1 cellular context compared by ENCODE assay signal in the genomic region with DNA sequence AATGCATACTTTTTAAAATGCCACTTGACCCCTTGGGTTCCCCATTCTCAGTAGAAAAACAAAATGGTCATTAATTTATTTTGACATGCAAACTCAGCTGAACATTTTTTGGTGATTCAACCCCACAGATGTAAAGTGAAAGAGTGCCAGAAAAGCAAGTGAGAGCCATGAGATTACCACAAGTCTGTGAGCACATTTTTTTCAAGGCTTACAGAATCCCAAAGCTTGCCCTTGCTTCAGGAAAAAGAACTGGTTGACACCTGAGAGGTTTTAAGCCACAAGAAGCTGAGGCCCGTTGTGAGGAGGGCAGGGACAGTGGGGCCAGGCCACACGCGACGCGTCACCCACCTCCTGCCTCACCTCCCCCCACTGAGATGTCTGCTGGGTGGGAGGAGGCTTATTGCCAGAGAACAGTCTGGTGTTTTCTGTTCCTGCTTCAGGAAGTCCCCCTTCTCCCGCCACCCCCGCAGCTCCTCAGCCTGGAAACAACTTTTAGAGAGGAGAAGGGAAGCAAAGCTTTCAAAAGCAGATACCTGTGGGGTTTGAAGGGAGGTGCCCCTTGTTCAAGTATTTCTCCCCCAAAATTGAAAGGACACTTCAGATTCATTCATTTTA.
TF ChIP-seq lines count a peak whose summit lies in the region.

No MANE protein-coding gene starts in this region.

TF ChIP-seq in GM23338, 12 proteins besides CTCF, POLR2A, EP300 and RAD21 (continued from another document):
- TF ChIP-seq, protein P1, sequence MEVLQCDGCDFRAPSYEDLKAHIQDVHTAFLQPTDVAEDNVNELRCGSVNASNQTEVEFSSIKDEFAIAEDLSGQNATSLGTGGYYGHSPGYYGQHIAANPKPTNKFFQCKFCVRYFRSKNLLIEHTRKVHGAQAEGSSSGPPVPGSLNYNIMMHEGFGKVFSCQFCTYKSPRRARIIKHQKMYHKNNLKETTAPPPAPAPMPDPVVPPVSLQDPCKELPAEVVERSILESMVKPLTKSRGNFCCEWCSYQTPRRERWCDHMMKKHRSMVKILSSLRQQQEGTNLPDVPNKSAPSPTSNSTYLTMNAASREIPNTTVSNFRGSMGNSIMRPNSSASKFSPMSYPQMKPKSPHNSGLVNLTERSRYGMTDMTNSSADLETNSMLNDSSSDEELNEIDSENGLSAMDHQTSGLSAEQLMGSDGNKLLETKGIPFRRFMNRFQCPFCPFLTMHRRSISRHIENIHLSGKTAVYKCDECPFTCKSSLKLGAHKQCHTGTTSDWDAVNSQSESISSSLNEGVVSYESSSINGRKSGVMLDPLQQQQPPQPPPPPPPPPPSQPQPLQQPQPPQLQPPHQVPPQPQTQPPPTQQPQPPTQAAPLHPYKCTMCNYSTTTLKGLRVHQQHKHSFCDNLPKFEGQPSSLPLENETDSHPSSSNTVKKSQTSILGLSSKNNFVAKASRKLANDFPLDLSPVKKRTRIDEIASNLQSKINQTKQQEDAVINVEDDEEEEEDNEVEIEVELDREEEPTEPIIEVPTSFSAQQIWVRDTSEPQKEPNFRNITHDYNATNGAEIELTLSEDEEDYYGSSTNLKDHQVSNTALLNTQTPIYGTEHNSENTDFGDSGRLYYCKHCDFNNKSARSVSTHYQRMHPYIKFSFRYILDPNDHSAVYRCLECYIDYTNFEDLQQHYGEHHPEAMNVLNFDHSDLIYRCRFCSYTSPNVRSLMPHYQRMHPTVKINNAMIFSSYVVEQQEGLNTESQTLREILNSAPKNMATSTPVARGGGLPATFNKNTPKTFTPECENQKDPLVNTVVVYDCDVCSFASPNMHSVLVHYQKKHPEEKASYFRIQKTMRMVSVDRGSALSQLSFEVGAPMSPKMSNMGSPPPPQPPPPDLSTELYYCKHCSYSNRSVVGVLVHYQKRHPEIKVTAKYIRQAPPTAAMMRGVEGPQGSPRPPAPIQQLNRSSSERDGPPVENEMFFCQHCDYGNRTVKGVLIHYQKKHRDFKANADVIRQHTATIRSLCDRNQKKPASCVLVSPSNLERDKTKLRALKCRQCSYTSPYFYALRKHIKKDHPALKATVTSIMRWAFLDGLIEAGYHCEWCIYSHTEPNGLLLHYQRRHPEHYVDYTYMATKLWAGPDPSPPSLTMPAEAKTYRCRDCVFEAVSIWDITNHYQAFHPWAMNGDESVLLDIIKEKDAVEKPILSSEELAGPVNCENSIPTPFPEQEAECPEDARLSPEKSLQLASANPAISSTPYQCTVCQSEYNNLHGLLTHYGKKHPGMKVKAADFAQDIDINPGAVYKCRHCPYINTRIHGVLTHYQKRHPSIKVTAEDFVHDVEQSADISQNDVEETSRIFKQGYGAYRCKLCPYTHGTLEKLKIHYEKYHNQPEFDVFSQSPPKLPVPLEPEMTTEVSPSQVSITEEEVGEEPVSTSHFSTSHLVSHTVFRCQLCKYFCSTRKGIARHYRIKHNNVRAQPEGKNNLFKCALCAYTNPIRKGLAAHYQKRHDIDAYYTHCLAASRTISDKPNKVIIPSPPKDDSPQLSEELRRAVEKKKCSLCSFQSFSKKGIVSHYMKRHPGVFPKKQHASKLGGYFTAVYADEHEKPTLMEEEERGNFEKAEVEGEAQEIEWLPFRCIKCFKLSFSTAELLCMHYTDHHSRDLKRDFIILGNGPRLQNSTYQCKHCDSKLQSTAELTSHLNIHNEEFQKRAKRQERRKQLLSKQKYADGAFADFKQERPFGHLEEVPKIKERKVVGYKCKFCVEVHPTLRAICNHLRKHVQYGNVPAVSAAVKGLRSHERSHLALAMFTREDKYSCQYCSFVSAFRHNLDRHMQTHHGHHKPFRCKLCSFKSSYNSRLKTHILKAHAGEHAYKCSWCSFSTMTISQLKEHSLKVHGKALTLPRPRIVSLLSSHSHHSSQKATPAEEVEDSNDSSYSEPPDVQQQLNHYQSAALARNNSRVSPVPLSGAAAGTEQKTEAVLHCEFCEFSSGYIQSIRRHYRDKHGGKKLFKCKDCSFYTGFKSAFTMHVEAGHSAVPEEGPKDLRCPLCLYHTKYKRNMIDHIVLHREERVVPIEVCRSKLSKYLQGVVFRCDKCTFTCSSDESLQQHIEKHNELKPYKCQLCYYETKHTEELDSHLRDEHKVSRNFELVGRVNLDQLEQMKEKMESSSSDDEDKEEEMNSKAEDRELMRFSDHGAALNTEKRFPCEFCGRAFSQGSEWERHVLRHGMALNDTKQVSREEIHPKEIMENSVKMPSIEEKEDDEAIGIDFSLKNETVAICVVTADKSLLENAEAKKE (CRISPR knock-in tag; IDR thresholded peaks at IDR 0.05): no peak
- TF ChIP-seq POLR2AphosphoS5 (IDR thresholded peaks at IDR 0.05; ENCODE audit: low read depth) (no peak), ZNF331 (CRISPR knock-in tag; IDR thresholded peaks at IDR 0.05; ENCODE audit: low read depth) (no peak)
